Comparison of ENCODE assay signal across 9 cellular contexts in genomic region chrX:70262952-70263567, GRCh38. TPM values are rescaled to one million over a fixed set of nuclear protein-coding genes. Genes with fewer than 3 reads are reported as not detected.
DNase-seq lines count a peak whose midpoint lies in the region; ATAC-seq, FAIRE-seq and TF ChIP-seq lines count a peak whose summit lies in the region.
"Had no signal": no experiment of that assay in that cellular context is flagged by ENCODE, and none has a peak within 500 bp of the region (broad histone marks: within the 10 kb centered on the region; RNA-seq: fewer than 3 reads in every experiment).

No MANE protein-coding gene starts in this region.

- FAIRE-seq in small intestine (lab: Jason Lieb, UNC): no peak

- H3K4me3 ChIP-seq in fibroblast of villous mesenchyme (ENCODE audit: low read depth, low read length) (no peak overlapping the region), small intestine (ENCODE audit: low read depth in 1 of 2, low read length in 2 of 2) (no peak overlapping the region)

- H3K9me3 ChIP-seq in small intestine (ENCODE audit: control insufficient read depth, low read depth): no peaks in the 10 kb centered on the region

- peak; percentile 67 for TF ChIP-seq CTCF in fibroblast of villous mesenchyme (IDR thresholded peaks at IDR 0.05; ENCODE audit: insufficient read depth, low read depth, low read length)

- peak; percentile 93 for DNase-seq in DMS53 (lab: John Stamatoyannopoulos, UW)
- DNase-seq in NCI-H2029 (lab: John Stamatoyannopoulos, UW): peak; percentile 57
- DNase-seq in activated CD4-positive, alpha-beta T cell treated with anti-CD3 and anti-CD28 coated beads, Interleukin-2, amount 50 U/mL, for 1 hour: peak; percentile 5
- peak; percentile 25 for DNase-seq in fibroblast of villous mesenchyme (ENCODE audit: low read depth)
- DNase-seq in small intestine: peak; percentile 57
- DNase-seq in NCI-H128 (lab: John Stamatoyannopoulos, UW; ENCODE audit: unreplicated experiment): no peak

- no peaks in the 10 kb centered on the region for H3K36me3 ChIP-seq in small intestine (ENCODE audit: control insufficient read depth in 2 of 2, insufficient read depth in 2 of 2, low read length in 2 of 2)

- no peaks in the 10 kb centered on the region for H3K27me3 ChIP-seq in small intestine (ENCODE audit: control insufficient read depth in 2 of 2, insufficient read depth in 2 of 2, low read length in 2 of 2)

- 16 to 30% (median 20%) methylated on average over 4 to 7 of the region's 7 CpGs for WGBS in small intestine, 3 donors

- peak; percentile 60 for ATAC-seq in GM21723 (IDR thresholded peaks at IDR 0.05; ENCODE audit: unreplicated experiment)
- no peak for ATAC-seq in GM19467 (IDR thresholded peaks at IDR 0.05; ENCODE audit: unreplicated experiment)

- H3K4me1 ChIP-seq in small intestine (ENCODE audit: control insufficient read depth in 2 of 2, insufficient read depth in 1 of 2, low read depth in 1 of 2, low read length in 1 of 2): no peaks in the 10 kb centered on the region

- H3K27ac ChIP-seq in small intestine (ENCODE audit: low read depth in 1 of 2, low read length in 1 of 2): no peak overlapping the region

RNA-seq across cellular contexts. Expression of gene P2RY4, which starts 3.1 kb away (rescaled TPM):
- not detected in 2 replicates for total RNA-seq in fibroblast of villous mesenchyme
- polyA plus RNA-seq in small intestine: under 1 TPM in 2 of 3 donors, not detected in 1; 0.12 to 0.54 TPM
- total RNA-seq: mononuclear cell had no signal

RNA-seq across cellular contexts. Expression of gene ARR3, which starts 5.1 kb away (rescaled TPM):
- total RNA-seq in fibroblast of villous mesenchyme: not detected in 2 replicates
- polyA plus RNA-seq in small intestine: under 1 TPM in 1 of 3 donors, not detected in 2; 0.39 TPM
- total RNA-seq: mononuclear cell had no signal

RNA-seq across cellular contexts. Expression of gene RAB41, which starts 18.9 kb away (rescaled TPM):
- total RNA-seq in fibroblast of villous mesenchyme: not detected in 2 replicates
- not detected for polyA plus RNA-seq in small intestine
- total RNA-seq: mononuclear cell had no signal

RNA-seq across cellular contexts. Expression of gene PDZD11, which starts 26.7 kb away (rescaled TPM):
- 54.0 and 54.1 TPM in 2 replicates for total RNA-seq in fibroblast of villous mesenchyme
- polyA plus RNA-seq in small intestine: 100 to 1,000 TPM in 1 of 3 donors, 10 to 100 TPM in 2; 54.3 to 121 (median 73.8) TPM

RNA-seq across cellular contexts. Expression of gene KIF4A, which starts 26.8 kb away (rescaled TPM):
- total RNA-seq in fibroblast of villous mesenchyme: 8.1 and 10.8 TPM in 2 replicates
- polyA plus RNA-seq in small intestine: 1 to 10 TPM in 1 of 3 donors, under 1 TPM in 2; 0.54 to 7.2 (median 0.89) TPM
